ENCODE assay signal across 8 cellular contexts in genomic region chr1:93079685-93080141, GRCh38. TPM values are rescaled to one million over a fixed set of nuclear protein-coding genes. Genes with fewer than 3 reads are reported as not detected.
A peak's percentile ranks its signal among the peaks of the same experiment; 100 is the strongest.
DNase-seq lines count a peak whose midpoint lies in the region; ATAC-seq and TF ChIP-seq lines count a peak whose summit lies in the region.

No MANE protein-coding gene starts in this region.

- ATAC-seq in HG02610 (IDR thresholded peaks at IDR 0.05; ENCODE audit: unreplicated experiment) (no peak), HG02852 (IDR thresholded peaks at IDR 0.05; ENCODE audit: unreplicated experiment) (no peak)

- H3K4me3 Mint-ChIP-seq in activated T-helper 2 cell treated with anti-CD3 and anti-CD28 coated beads, Interferon-gamma antibody, Interleukin-2, Interleukin-4, amounts not matched to agents 10 μg/mL and 5 μg/mL and 100 μg/mL, durations not matched to agents 14 hours and 24 hours and 36 hours (ENCODE audit: low read depth) = peak overlapping the region; percentile 93

- H3K4me1 ChIP-seq in neutrophil (ENCODE audit: control insufficient read depth in 1 of 2, insufficient read depth in 1 of 2, low read depth in 1 of 2, low read length in 1 of 2) = peaks cover 41 to 47% of the 10 kb centered on the region in 2 experiments

- H3K9me3 ChIP-seq in neutrophil = no peaks in the 10 kb centered on the region

- peak overlapping the region; percentile 77 to 90 for H3K4me3 ChIP-seq in neutrophil (ENCODE audit: low read depth in 1 of 2, low read length in 1 of 2)

- H3K36me3 ChIP-seq in neutrophil = no peaks in the 10 kb centered on the region

- peak; percentile 14 for DNase-seq in NCI-H2029 (lab: John Stamatoyannopoulos, UW)
- DNase-seq in NCI-H2029 treated with DMSO at 0.1 percent for 48 hours (lab: John Stamatoyannopoulos, UW) = no peak
- peak; percentile 46 for DNase-seq in NCI-H69 (lab: John Stamatoyannopoulos, UW)
- peak; percentile 19 for DNase-seq in activated T-helper 2 cell treated with anti-CD3 and anti-CD28 coated beads, Interferon-gamma antibody, Interleukin-2, Interleukin-4, amounts not matched to agents 10 μg/mL and 5 μg/mL and 100 μg/mL, durations not matched to agents 14 hours and 24 hours and 36 hours (ENCODE audit: low spot score)
- peak; percentile 34 for DNase-seq in glomerular visceral epithelial cell (ENCODE audit: extremely low spot score)

- no peaks in the 10 kb centered on the region for H3K27me3 ChIP-seq in neutrophil

- H3K27ac Mint-ChIP-seq in activated T-helper 2 cell treated with anti-CD3 and anti-CD28 coated beads, Interferon-gamma antibody, Interleukin-2, Interleukin-4, amounts not matched to agents 10 μg/mL and 5 μg/mL and 100 μg/mL, durations not matched to agents 14 hours and 24 hours and 36 hours = peak overlapping the region; percentile 89

- H3K9me3 Mint-ChIP-seq in activated T-helper 2 cell treated with anti-CD3 and anti-CD28 coated beads, Interferon-gamma antibody, Interleukin-2, Interleukin-4, amounts not matched to agents 10 μg/mL and 5 μg/mL and 100 μg/mL, durations not matched to agents 14 hours and 24 hours and 36 hours = peaks cover 16% of the 10 kb centered on the region

- no peaks in the 10 kb centered on the region for H3K27me3 Mint-ChIP-seq in activated T-helper 2 cell treated with anti-CD3 and anti-CD28 coated beads, Interferon-gamma antibody, Interleukin-2, Interleukin-4, amounts not matched to agents 10 μg/mL and 5 μg/mL and 100 μg/mL, durations not matched to agents 14 hours and 24 hours and 36 hours (ENCODE audit: low read depth)

- no peak for TF ChIP-seq CTCF in neutrophil (IDR thresholded peaks at IDR 0.05)

- peak overlapping the region; percentile 90 for H3K27ac ChIP-seq in neutrophil

- peaks cover 30% of the 10 kb centered on the region for H3K36me3 Mint-ChIP-seq in activated T-helper 2 cell treated with anti-CD3 and anti-CD28 coated beads, Interferon-gamma antibody, Interleukin-2, Interleukin-4, amounts not matched to agents 10 μg/mL and 5 μg/mL and 100 μg/mL, durations not matched to agents 14 hours and 24 hours and 36 hours (ENCODE audit: low read depth)

- peaks cover 27% of the 10 kb centered on the region for H3K4me1 Mint-ChIP-seq in activated T-helper 2 cell treated with anti-CD3 and anti-CD28 coated beads, Interferon-gamma antibody, Interleukin-2, Interleukin-4, amounts not matched to agents 10 μg/mL and 5 μg/mL and 100 μg/mL, durations not matched to agents 14 hours and 24 hours and 36 hours (ENCODE audit: low read depth)

- intact Hi-C loops in activated T-helper 2 cell treated with anti-CD3 and anti-CD28 coated beads, Interferon-gamma antibody, Interleukin-2, Interleukin-4, amounts not matched to agents 10 μg/mL and 5 μg/mL and 100 μg/mL, durations not matched to agents 14 hours and 24 hours and 36 hours (cut with micrococcal nuclease) = loop anchor here (1.0 to 5.0 kb wide), 7 partner anchors 37 to 265 kb away; partner anchors contain the start of genes DIPK1A and DR1

RNA-seq across cellular contexts. Expression of gene MTF2, which starts 0.6 kb away (rescaled TPM):
- 73.1 and 83.5 TPM in 2 replicates for total RNA-seq in activated T-helper 2 cell treated with anti-CD3 and anti-CD28 coated beads, Interferon-gamma antibody, Interleukin-2, Interleukin-4, amounts not matched to agents 10 μg/mL and 5 μg/mL and 100 μg/mL, durations not matched to agents 14 hours and 24 hours and 36 hours
